2 cellular contexts compared by ENCODE assay signal in genomic region chr17:56842577-56842976, GRCh38.
TF ChIP-seq lines count a peak whose summit lies in the region.

No MANE protein-coding gene starts in this region.

TF ChIP-seq in liver, 16 proteins besides CTCF, POLR2A, EP300 and RAD21 (continued from another document):
- TF ChIP-seq REST (IDR thresholded peaks at IDR 0.05): no peak

TF ChIP-seq in SK-N-SH treated with all-trans-retinoic acid at 6 μM for 48 hours, 23 proteins besides CTCF, POLR2A, EP300 and RAD21 (continued from another document):
- TF ChIP-seq CSRNP3 (CRISPR knock-in tag; IDR thresholded peaks at IDR 0.05): no peak
- no peak for TF ChIP-seq ZFP3 (CRISPR knock-in tag; IDR thresholded peaks at IDR 0.05)
- TF ChIP-seq CREB5 (CRISPR knock-in tag; IDR thresholded peaks at IDR 0.05; ENCODE audit: low read depth): no peak
- no peak for TF ChIP-seq PATZ1 (CRISPR knock-in tag; IDR thresholded peaks at IDR 0.05; ENCODE audit: borderline replicate concordance)
- TF ChIP-seq GLIS3 (CRISPR knock-in tag; IDR thresholded peaks at IDR 0.05): no peak
- TF ChIP-seq CSDC2 (CRISPR knock-in tag; IDR thresholded peaks at IDR 0.05): no peak
- no peak for TF ChIP-seq BACH2 (CRISPR knock-in tag; IDR thresholded peaks at IDR 0.05; ENCODE audit: borderline replicate concordance)
- no peak for TF ChIP-seq TSHZ2 (CRISPR knock-in tag; IDR thresholded peaks at IDR 0.05)
